Comparison of ENCODE assay signal across 15 cellular contexts in the genomic region with DNA sequence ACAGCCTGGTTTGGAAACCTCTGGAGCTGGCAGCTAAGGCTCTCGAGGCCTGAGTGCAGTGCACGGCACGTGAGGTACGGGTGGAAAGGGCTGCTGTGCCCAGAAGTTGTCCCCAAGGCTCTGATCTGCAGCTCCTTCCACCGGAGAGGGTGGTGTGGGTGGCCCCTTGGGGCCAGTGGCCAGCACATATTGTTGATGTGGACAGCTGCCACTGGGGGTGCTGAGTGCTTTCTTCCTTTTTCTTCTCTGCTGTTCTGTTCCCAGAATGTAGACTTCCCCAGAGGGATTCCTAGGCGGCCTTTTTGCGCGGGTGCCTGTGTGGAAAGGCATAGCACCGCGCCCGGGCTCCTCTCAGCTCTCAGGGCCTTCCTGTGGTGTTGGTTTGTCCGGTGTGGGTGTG.
"Had no signal": no experiment of that assay in that cellular context is flagged by ENCODE, and none has a peak within 500 bp of the region (broad histone marks: within the 10 kb centered on the region; RNA-seq: fewer than 3 reads in every experiment).

No MANE protein-coding gene starts in this region.

- H3K9me3 ChIP-seq: left lung had no signal

- H3K4me3 ChIP-seq: cardiac muscle cell, heart right ventricle, left lung, upper lobe of left lung had no signal

- H3K27me3 ChIP-seq: cardiac muscle cell, upper lobe of left lung had no signal

- H3K4me1 ChIP-seq: heart right ventricle, left lung, upper lobe of left lung had no signal

- H3K27ac Mint-ChIP-seq: activated CD4-positive, alpha-beta T cell treated with anti-CD3 and anti-CD28 coated beads for 36 hours; activated CD8-positive, alpha-beta T cell treated with anti-CD3 and anti-CD28 coated beads, Interleukin-2, amount 10 ng/mL, durations not matched to agents 7 days and 5 days; activated naive CD8-positive, alpha-beta T cell treated with anti-CD3 and anti-CD28 coated beads, Interleukin-2, amount 50 U/mL, for 24 hours; stimulated activated memory B cell treated with anti-CD40 and anti-IgM and Interleukin-4, amounts not matched to agents 10 μg/mL and 1 μg/mL and 100 μg/mL, for 72 hours had no signal

- H3K4me3 Mint-ChIP-seq: activated CD4-positive, alpha-beta T cell treated with anti-CD3 and anti-CD28 coated beads for 36 hours; activated CD8-positive, alpha-beta T cell treated with anti-CD3 and anti-CD28 coated beads, Interleukin-2, amount 10 ng/mL, durations not matched to agents 7 days and 5 days; activated naive CD8-positive, alpha-beta T cell treated with anti-CD3 and anti-CD28 coated beads, Interleukin-2, amount 50 U/mL, for 24 hours; neural crest cell; stimulated activated memory B cell treated with anti-CD40 and anti-IgM and Interleukin-4, amounts not matched to agents 10 μg/mL and 1 μg/mL and 100 μg/mL, for 72 hours had no signal

- H3K27ac ChIP-seq: cardiac muscle cell, heart right ventricle, left lung, upper lobe of left lung had no signal

- ATAC-seq: activated CD4-positive, alpha-beta T cell treated with anti-CD3 and anti-CD28 coated beads for 36 hours; activated CD8-positive, alpha-beta T cell treated with anti-CD3 and anti-CD28 coated beads, Interleukin-2, amount 10 ng/mL, durations not matched to agents 7 days and 5 days; activated naive CD8-positive, alpha-beta T cell treated with anti-CD3 and anti-CD28 coated beads, Interleukin-2, amount 50 U/mL, for 24 hours; heart right ventricle; left lung; right cardiac atrium; stimulated activated memory B cell treated with anti-CD40 and anti-IgM and Interleukin-4, amounts not matched to agents 10 μg/mL and 1 μg/mL and 100 μg/mL, for 72 hours had no signal

- H3K9me3 Mint-ChIP-seq: neural crest cell had no signal

- DNase-seq: activated CD4-positive, alpha-beta T cell treated with anti-CD3 and anti-CD28 coated beads for 36 hours; activated CD8-positive, alpha-beta T cell treated with anti-CD3 and anti-CD28 coated beads, Interleukin-2, amount 10 ng/mL, durations not matched to agents 7 days and 5 days; activated naive CD4-positive, alpha-beta T cell treated with Interleukin-2 at 50 U/mL for 16 hours; activated naive CD8-positive, alpha-beta T cell treated with anti-CD3 and anti-CD28 coated beads, Interleukin-2, amount 50 U/mL, for 24 hours; effector CD4-positive, alpha-beta T cell; heart right ventricle; left lung; mesenchymal stem cell; right cardiac atrium; stimulated activated CD4-positive, alpha-beta T cell treated with anti-CD3 and anti-CD28 coated beads, Interleukin-1b, Interleukin-23, amount 100 ng/mL, for 48 hours; T-helper 9 cell; upper lobe of left lung had no signal

- H3K36me3 ChIP-seq: cardiac muscle cell, heart right ventricle, left lung, upper lobe of left lung had no signal
